ENCODE assay signal across 21 cellular contexts in genomic region chr16:56722200-56722842, GRCh38. TPM values are rescaled to one million over a fixed set of nuclear protein-coding genes. Genes with fewer than 3 reads are reported as not detected.
DNase-seq lines count a peak whose midpoint lies in the region; ATAC-seq, FAIRE-seq and TF ChIP-seq lines count a peak whose summit lies in the region.
"Had no signal": no experiment of that assay in that cellular context is flagged by ENCODE, and none has a peak within 500 bp of the region (broad histone marks: within the 10 kb centered on the region; RNA-seq: fewer than 3 reads in every experiment).

No MANE protein-coding gene starts in this region.

- POLR2A ChIA-PET in K562 (lab: Yijun Ruan, JAX): no interaction called here

- WGBS in K562 (ENCODE audit: insufficient coverage, low coverage, missing lambda C conversion rate): 2% methylated on average over 5 of the region's 5 CpGs

- intact Hi-C loops in K562 (cut with micrococcal nuclease): no loop called here

- no peaks in the 10 kb centered on the region for H3K4me1 Mint-ChIP-seq in activated CD8-positive, alpha-beta memory T cell treated with anti-CD3 and anti-CD28 coated beads, Interleukin-2, amount 10 ng/mL, durations not matched to agents 7 days and 5 days
- peaks cover 8% of the 10 kb centered on the region for H3K4me1 Mint-ChIP-seq in stimulated activated naive CD8-positive, alpha-beta T cell treated with anti-CD3 and anti-CD28 coated beads, Interleukin-15, amount 100 ng/mL, for 72 hours
- H3K4me1 Mint-ChIP-seq in glutamatergic neuron (ENCODE audit: low read depth, unreplicated experiment): no peaks in the 10 kb centered on the region

- no peaks in the 10 kb centered on the region; a peak in 1 of 5 replicates for H3K27me3 ChIP-seq in K562 (ENCODE audit: control insufficient read depth in 2 of 2, insufficient read depth in 2 of 2, low read length in 2 of 2)

- H3K27ac Mint-ChIP-seq in activated CD8-positive, alpha-beta memory T cell treated with anti-CD3 and anti-CD28 coated beads, Interleukin-2, amount 10 ng/mL, durations not matched to agents 7 days and 5 days: no peak overlapping the region
- H3K27ac Mint-ChIP-seq in stimulated activated naive CD8-positive, alpha-beta T cell treated with anti-CD3 and anti-CD28 coated beads, Interleukin-15, amount 100 ng/mL, for 72 hours: no peak overlapping the region
- H3K27ac Mint-ChIP-seq in glutamatergic neuron (ENCODE audit: unreplicated experiment): no peak overlapping the region

- H3K4me1 ChIP-seq in K562 (replicated peaks in 1 of 2; ENCODE audit: control insufficient read depth in 2 of 2, insufficient read depth in 2 of 2, low read length in 2 of 2): peaks cover 0 to 4% of the 10 kb centered on the region in 2 experiments; a peak in 1 of 5 replicates
- H3K4me1 ChIP-seq: HAP-1 had no signal

- TF ChIP-seq EP300 in K562 (IDR thresholded peaks at IDR 0.05; ENCODE audit: low read length): no peak

- TF ChIP-seq CTCF in K562 (IDR thresholded peaks at IDR 0.05 in 2 of 3, conservative IDR thresholded peaks at IDR 0.05 in 1 of 3; ENCODE audit: insufficient read depth in 2 of 3, low read depth in 1 of 3, low read length in 3 of 3) (no peak), glutamatergic neuron (IDR thresholded peaks at IDR 0.05; ENCODE audit: partially characterized antibody, unreplicated experiment) (no peak)

- no peak overlapping the region for H3K4me3 ChIP-seq in K562
- H3K4me3 ChIP-seq: HAP-1 had no signal

- no peak overlapping the region for H3K9ac ChIP-seq in K562 (ENCODE audit: insufficient read depth in 1 of 2, low read depth in 2 of 2, low read length in 2 of 2)

- peaks cover 2% of the 10 kb centered on the region for H3K36me3 Mint-ChIP-seq in activated CD8-positive, alpha-beta memory T cell treated with anti-CD3 and anti-CD28 coated beads, Interleukin-2, amount 10 ng/mL, durations not matched to agents 7 days and 5 days
- H3K36me3 Mint-ChIP-seq in glutamatergic neuron (ENCODE audit: unreplicated experiment): no peaks in the 10 kb centered on the region
- H3K36me3 Mint-ChIP-seq: CD4-positive, alpha-beta memory T cell had no signal

- peak; percentile 8 for DNase-seq in activated CD8-positive, alpha-beta memory T cell treated with anti-CD3 and anti-CD28 coated beads, Interleukin-2, amount 50 U/mL, for 48 hours
- DNase-seq in activated CD8-positive, alpha-beta memory T cell treated with anti-CD3 and anti-CD28 coated beads, Interleukin-2, amount 10 ng/mL, durations not matched to agents 7 days and 5 days: no peak
- DNase-seq in K562 (ENCODE audit: extremely low read depth in 1 of 4, low spot score in 3 of 4) (no peak), glutamatergic neuron (no peak), GM03348 (ENCODE audit: low spot score) (no peak)
- DNase-seq in stimulated activated naive CD8-positive, alpha-beta T cell treated with anti-CD3 and anti-CD28 coated beads, Interleukin-15, amount 100 ng/mL, for 72 hours: no peak
- DNase-seq: C1 segment of cervical spinal cord; Calu3; CD4-positive, alpha-beta memory T cell; COR-L47; DMS53; DMS79 treated with DMSO at 0.1 percent for 48 hours; GF-D8; GOT3 had no signal

- H3K27ac ChIP-seq in K562 (ENCODE audit: extremely low read depth, low read depth, low read length): no peak overlapping the region

- no TSS peak for BruUV-seq in K562 (replicated peaks; lab: Mats Ljungman, UMichigan)

- no peaks in the 10 kb centered on the region for H3K9me3 Mint-ChIP-seq in activated CD8-positive, alpha-beta memory T cell treated with anti-CD3 and anti-CD28 coated beads, Interleukin-2, amount 10 ng/mL, durations not matched to agents 7 days and 5 days (ENCODE audit: low read depth)
- no peaks in the 10 kb centered on the region for H3K9me3 Mint-ChIP-seq in stimulated activated naive CD8-positive, alpha-beta T cell treated with anti-CD3 and anti-CD28 coated beads, Interleukin-15, amount 100 ng/mL, for 72 hours
- H3K9me3 Mint-ChIP-seq in glutamatergic neuron (ENCODE audit: unreplicated experiment): peaks cover 1% of the 10 kb centered on the region
- H3K9me3 Mint-ChIP-seq: CD4-positive, alpha-beta memory T cell had no signal

- no peak for ATAC-seq in activated CD8-positive, alpha-beta memory T cell treated with anti-CD3 and anti-CD28 coated beads, Interleukin-2, amount 10 ng/mL, durations not matched to agents 7 days and 5 days
- ATAC-seq in K562: no peak
- ATAC-seq in stimulated activated naive CD8-positive, alpha-beta T cell treated with anti-CD3 and anti-CD28 coated beads, Interleukin-15, amount 100 ng/mL, for 72 hours: peak; percentile 35

- TF ChIP-seq POLR2A in K562 (conservative IDR thresholded peaks at IDR 0.05): no peak

- H3K27me3 Mint-ChIP-seq in activated CD8-positive, alpha-beta memory T cell treated with anti-CD3 and anti-CD28 coated beads, Interleukin-2, amount 10 ng/mL, durations not matched to agents 7 days and 5 days: peaks cover 5% of the 10 kb centered on the region
- no peaks in the 10 kb centered on the region for H3K27me3 Mint-ChIP-seq in stimulated activated naive CD8-positive, alpha-beta T cell treated with anti-CD3 and anti-CD28 coated beads, Interleukin-15, amount 100 ng/mL, for 72 hours
- H3K27me3 Mint-ChIP-seq in glutamatergic neuron (ENCODE audit: unreplicated experiment): peaks cover 1% of the 10 kb centered on the region

- H3K4me3 Mint-ChIP-seq in activated CD8-positive, alpha-beta memory T cell treated with anti-CD3 and anti-CD28 coated beads, Interleukin-2, amount 10 ng/mL, durations not matched to agents 7 days and 5 days: no peak overlapping the region
- no peak overlapping the region for H3K4me3 Mint-ChIP-seq in stimulated activated naive CD8-positive, alpha-beta T cell treated with anti-CD3 and anti-CD28 coated beads, Interleukin-15, amount 100 ng/mL, for 72 hours
- H3K4me3 Mint-ChIP-seq in glutamatergic neuron (ENCODE audit: unreplicated experiment): no peak overlapping the region
- H3K4me3 Mint-ChIP-seq: CD4-positive, alpha-beta memory T cell had no signal

- H2AFZ ChIP-seq in K562 (ENCODE audit: low read depth, low read length): no peak overlapping the region

- no peaks in the 10 kb centered on the region for H3K79me2 ChIP-seq in K562 (ENCODE audit: control insufficient read depth, insufficient read depth, low read length)

- no peaks in the 10 kb centered on the region for H3K36me3 ChIP-seq in K562 (ENCODE audit: control insufficient read depth, insufficient read depth, low read length)
- H3K36me3 ChIP-seq: HAP-1 had no signal

- peak; percentile 35 for FAIRE-seq in K562 (lab: Jason Lieb, UNC)
- FAIRE-seq: GM12892, H54 had no signal

- in situ Hi-C loops in K562 (cut with MboI): no loop called here

- CTCF ChIA-PET in activated CD8-positive, alpha-beta memory T cell treated with anti-CD3 and anti-CD28 coated beads, Interleukin-2, amount 10 ng/mL, durations not matched to agents 7 days and 5 days (lab: Charles Lee): interaction anchor here (1.3 kb wide), 1 partner anchor 11 kb away, joined by 3 read pairs; no protein-coding TSS in a partner anchor
- CTCF ChIA-PET in K562 (lab: Yijun Ruan, JAX; ENCODE audit: low intra/inter-chr PET ratio): no interaction called here

- no peak overlapping the region for H3K4me2 ChIP-seq in K562 (ENCODE audit: insufficient read depth, low read length)

- H3K9me1 ChIP-seq in K562 (ENCODE audit: control insufficient read depth, insufficient read depth, low read length): no peaks in the 10 kb centered on the region

- no peaks in the 10 kb centered on the region for H3K9me3 ChIP-seq in K562 (replicated peaks; ENCODE audit: control insufficient read depth, insufficient read depth, low read depth, low read length)
- H3K9me3 ChIP-seq: HAP-1 had no signal

- no peaks in the 10 kb centered on the region for H4K20me1 ChIP-seq in K562 (replicated peaks; ENCODE audit: control insufficient read depth, insufficient read depth, low read length)

- TF ChIP-seq RAD21 in K562 (CRISPR knock-in tag; conservative IDR thresholded peaks at IDR 0.05 in 1 of 2, IDR thresholded peaks at IDR 0.05 in 1 of 2): no peak

RNA-seq across cellular contexts. Expression of gene NUP93, which starts 7.6 kb away (rescaled TPM):
- total RNA-seq in activated CD8-positive, alpha-beta memory T cell treated with anti-CD3 and anti-CD28 coated beads, Interleukin-2, amount 10 ng/mL, durations not matched to agents 7 days and 5 days: 100 to 1,000 TPM; 126 to 129 TPM
- 173 and 180 TPM in 2 replicates for total RNA-seq in K562 (2011; cell fraction: chromatin; rRNA removed; ENCODE audit: low replicate concordance)
- 70.0 and 74.1 TPM in 2 replicates for total RNA-seq in K562 (2011; cell fraction: nucleolus; rRNA removed)
- total RNA-seq in K562 (2011; cell fraction: nucleoplasm; rRNA removed): 117 and 128 TPM in 2 replicates
- total RNA-seq in K562 (2014; rRNA removed) (111 and 129 TPM in 2 replicates), K562 (2014; rRNA removed; fragmentation: Illumina TruSeq; extraction: Trizol) (117 and 122 TPM in 2 replicates), K562 (2015; rRNA removed; fragmentation: Illumina TruSeq; extraction: Trizol) (136 and 137 TPM in 2 replicates), K562 (2021) (155 and 156 TPM in 2 replicates), glutamatergic neuron (ENCODE audit: unreplicated experiment) (84.1 TPM)
- polyA plus RNA-seq in K562 (2011; rRNA removed) (92.0 and 105 TPM in 2 replicates), K562 (2014; fragmentation: Illumina TruSeq; extraction: Trizol) (114 and 121 TPM in 2 replicates), K562 (2014; fragmentation: Nextera tagmentation; extraction: Ambion mirVana) (100 to 1,000 TPM; 111 to 162 TPM), K562 (2014; rRNA removed) (88.4 and 101 TPM in 2 replicates)
- polyA plus RNA-seq in K562 (2011; cell fraction: cytosol; rRNA removed): 118 and 127 TPM in 2 replicates
- polyA plus RNA-seq in K562 (2011; cell fraction: nucleus; rRNA removed): 172 and 196 TPM in 2 replicates
- 76.2 and 104 TPM in 2 replicates for polyA plus RNA-seq in K562 (2012)
- 128 and 161 TPM in 2 replicates for polyA minus RNA-seq in K562 (2011; rRNA and poly(A)+ RNA removed)
- 112 and 141 TPM in 2 replicates for polyA minus RNA-seq in K562 (2011; cell fraction: cytosol; rRNA and poly(A)+ RNA removed)
- 49.4 and 65.2 TPM in 2 replicates for polyA minus RNA-seq in K562 (2011; cell fraction: nucleus; rRNA and poly(A)+ RNA removed)

RNA-seq across cellular contexts. Expression of gene MT1X, which starts 40.1 kb away (rescaled TPM):
- 10 to 100 TPM; 34.2 to 39.5 TPM for total RNA-seq in activated CD8-positive, alpha-beta memory T cell treated with anti-CD3 and anti-CD28 coated beads, Interleukin-2, amount 10 ng/mL, durations not matched to agents 7 days and 5 days
- 2.0 and 5.5 TPM in 2 replicates for total RNA-seq in K562 (2011; cell fraction: chromatin; rRNA removed; ENCODE audit: low replicate concordance)
- total RNA-seq in K562 (2011; cell fraction: nucleolus; rRNA removed): 7.0 and 10.0 TPM in 2 replicates
- 13.2 and 13.4 TPM in 2 replicates for total RNA-seq in K562 (2011; cell fraction: nucleoplasm; rRNA removed)
- total RNA-seq in K562 (2014; rRNA removed) (6.0 and 8.3 TPM in 2 replicates), K562 (2014; rRNA removed; fragmentation: Illumina TruSeq; extraction: Trizol) (3.6 and 4.9 TPM in 2 replicates), K562 (2015; rRNA removed; fragmentation: Illumina TruSeq; extraction: Trizol) (8.6 and 8.7 TPM in 2 replicates), K562 (2021) (7.6 and 8.3 TPM in 2 replicates), glutamatergic neuron (ENCODE audit: unreplicated experiment) (9.5 TPM)
- polyA plus RNA-seq in K562 (2011; rRNA removed) (11.7 and 42.6 TPM in 2 replicates), K562 (2014; fragmentation: Illumina TruSeq; extraction: Trizol) (5.8 and 9.6 TPM in 2 replicates), K562 (2014; fragmentation: Nextera tagmentation; extraction: Ambion mirVana) (10 to 100 TPM; 20.4 to 22.8 TPM), K562 (2014; rRNA removed) (4.8 and 7.3 TPM in 2 replicates)
- 128 and 289 TPM in 2 replicates for polyA plus RNA-seq in K562 (2011; cell fraction: cytosol; rRNA removed)
- polyA plus RNA-seq in K562 (2011; cell fraction: nucleus; rRNA removed): 21.5 and 37.0 TPM in 2 replicates
- polyA plus RNA-seq in K562 (2012): 21.8 and 25.1 TPM in 2 replicates
- 25.5 and 27.7 TPM in 2 replicates for polyA minus RNA-seq in K562 (2011; rRNA and poly(A)+ RNA removed)
- polyA minus RNA-seq in K562 (2011; cell fraction: cytosol; rRNA and poly(A)+ RNA removed): 24.8 and 27.7 TPM in 2 replicates
- 4.0 and 18.7 TPM in 2 replicates for polyA minus RNA-seq in K562 (2011; cell fraction: nucleus; rRNA and poly(A)+ RNA removed)
- total RNA-seq: G401 had no signal

RNA-seq across cellular contexts. Expression of gene MT1H, which starts 52.7 kb away (rescaled TPM):
- not detected for total RNA-seq in activated CD8-positive, alpha-beta memory T cell treated with anti-CD3 and anti-CD28 coated beads, Interleukin-2, amount 10 ng/mL, durations not matched to agents 7 days and 5 days
- not detected in 2 replicates for total RNA-seq in K562 (2011; cell fraction: chromatin; rRNA removed; ENCODE audit: low replicate concordance)
- not detected in 2 replicates for total RNA-seq in K562 (2011; cell fraction: nucleolus; rRNA removed)
- total RNA-seq in K562 (2011; cell fraction: nucleoplasm; rRNA removed): not detected in 2 replicates
- total RNA-seq in K562 (2014; rRNA removed) (not detected in 2 replicates), K562 (2014; rRNA removed; fragmentation: Illumina TruSeq; extraction: Trizol) (not detected in 2 replicates), K562 (2015; rRNA removed; fragmentation: Illumina TruSeq; extraction: Trizol) (not detected in 2 replicates), K562 (2021) (not detected in 2 replicates), glutamatergic neuron (ENCODE audit: unreplicated experiment) (not detected)
- polyA plus RNA-seq in K562 (2011; rRNA removed) (0.13 and 0.49 TPM in 2 replicates), K562 (2014; fragmentation: Illumina TruSeq; extraction: Trizol) (not detected in 2 replicates), K562 (2014; fragmentation: Nextera tagmentation; extraction: Ambion mirVana) (under 1 TPM in 1 of 2 experiments, not detected in 1; 0.37 TPM), K562 (2014; rRNA removed) (not detected in 2 replicates)
- 0.83 TPM in 1 of 2 replicates, not detected in the other for polyA plus RNA-seq in K562 (2011; cell fraction: cytosol; rRNA removed)
- 0.28 and 0.62 TPM in 2 replicates for polyA plus RNA-seq in K562 (2011; cell fraction: nucleus; rRNA removed)
- polyA plus RNA-seq in K562 (2012): 0.61 TPM in 1 of 2 replicates, not detected in the other
- polyA minus RNA-seq in K562 (2011; rRNA and poly(A)+ RNA removed): not detected in 2 replicates
- polyA minus RNA-seq in K562 (2011; cell fraction: cytosol; rRNA and poly(A)+ RNA removed): not detected in 2 replicates
- polyA minus RNA-seq in K562 (2011; cell fraction: nucleus; rRNA and poly(A)+ RNA removed): not detected in 2 replicates
- total RNA-seq: A172, Calu3, Daoy, G401 had no signal
- polyA plus RNA-seq: BJ; CD4-positive, alpha-beta memory T cell had no signal

RNA-seq across cellular contexts. Expression of gene MT1G, which starts 54.5 kb away (rescaled TPM):
- total RNA-seq in activated CD8-positive, alpha-beta memory T cell treated with anti-CD3 and anti-CD28 coated beads, Interleukin-2, amount 10 ng/mL, durations not matched to agents 7 days and 5 days: 1 to 10 TPM; 2.8 to 3.4 TPM
- 0.81 TPM in 1 of 2 replicates, not detected in the other for total RNA-seq in K562 (2011; cell fraction: chromatin; rRNA removed; ENCODE audit: low replicate concordance)
- 1.3 TPM in 1 of 2 replicates, not detected in the other for total RNA-seq in K562 (2011; cell fraction: nucleolus; rRNA removed)
- 1.0 and 2.1 TPM in 2 replicates for total RNA-seq in K562 (2011; cell fraction: nucleoplasm; rRNA removed)
- total RNA-seq in K562 (2014; rRNA removed) (not detected in 2 replicates), K562 (2014; rRNA removed; fragmentation: Illumina TruSeq; extraction: Trizol) (not detected in 2 replicates), K562 (2015; rRNA removed; fragmentation: Illumina TruSeq; extraction: Trizol) (0.69 TPM in 1 of 2 replicates, not detected in the other), K562 (2021) (0.89 and 1.7 TPM in 2 replicates), glutamatergic neuron (ENCODE audit: unreplicated experiment) (not detected)
- polyA plus RNA-seq in K562 (2011; rRNA removed) (1.4 and 8.8 TPM in 2 replicates), K562 (2014; fragmentation: Illumina TruSeq; extraction: Trizol) (not detected in 2 replicates), K562 (2014; fragmentation: Nextera tagmentation; extraction: Ambion mirVana) (under 1 TPM; 0.28 TPM), K562 (2014; rRNA removed) (2.8 TPM in 1 of 2 replicates, not detected in the other)
- 14.6 and 27.0 TPM in 2 replicates for polyA plus RNA-seq in K562 (2011; cell fraction: cytosol; rRNA removed)
- polyA plus RNA-seq in K562 (2011; cell fraction: nucleus; rRNA removed): 1.8 and 6.0 TPM in 2 replicates
- polyA plus RNA-seq in K562 (2012): 1.3 and 6.1 TPM in 2 replicates
- 0.84 and 2.2 TPM in 2 replicates for polyA minus RNA-seq in K562 (2011; rRNA and poly(A)+ RNA removed)
- not detected in 2 replicates for polyA minus RNA-seq in K562 (2011; cell fraction: cytosol; rRNA and poly(A)+ RNA removed)
- polyA minus RNA-seq in K562 (2011; cell fraction: nucleus; rRNA and poly(A)+ RNA removed): not detected in 2 replicates
- total RNA-seq: A172; Calu3; CD4-positive, alpha-beta memory T cell; G401 had no signal
